8 cellular contexts compared by ENCODE assay signal in genomic region chr2:190534310-190535118, GRCh38. TPM values are rescaled to one million over a fixed set of nuclear protein-coding genes. Genes with fewer than 3 reads are reported as not detected.
DNase-seq lines count a peak whose midpoint lies in the region; ATAC-seq, FAIRE-seq and TF ChIP-seq lines count a peak whose summit lies in the region.

A gene with protein sequence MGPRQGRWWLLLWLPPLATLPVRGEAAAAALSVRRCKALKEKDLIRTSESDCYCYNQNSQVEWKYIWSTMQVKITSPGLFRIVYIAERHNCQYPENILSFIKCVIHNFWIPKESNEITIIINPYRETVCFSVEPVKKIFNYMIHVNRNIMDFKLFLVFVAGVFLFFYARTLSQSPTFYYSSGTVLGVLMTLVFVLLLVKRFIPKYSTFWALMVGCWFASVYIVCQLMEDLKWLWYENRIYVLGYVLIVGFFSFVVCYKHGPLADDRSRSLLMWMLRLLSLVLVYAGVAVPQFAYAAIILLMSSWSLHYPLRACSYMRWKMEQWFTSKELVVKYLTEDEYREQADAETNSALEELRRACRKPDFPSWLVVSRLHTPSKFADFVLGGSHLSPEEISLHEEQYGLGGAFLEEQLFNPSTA (minus strand): TSS chr2:190534722. CDS start chr2:190534655, 67 bp downstream.

- FAIRE-seq in H1 (lab: Jason Lieb, UNC): no peak

- H3K36me3 ChIP-seq in H1 (ENCODE audit: control insufficient read depth in 2 of 4, insufficient read depth in 4 of 4, low read length in 3 of 4) (peaks cover 0 to 3% (median 0%) of the 10 kb centered on the region in 4 experiments; a peak in 1 of 8 replicates), mesendoderm (ENCODE audit: control insufficient read depth, insufficient read depth, low read length) (no peaks in the 10 kb centered on the region)

- H3K27ac ChIP-seq in C4-2B (peak within 1 kb of the TSS; percentile 91), H1 (ENCODE audit: low read depth, low read length) (peak within 1 kb of the TSS; percentile 79; the same call in 1 of the 2 replicates), mesendoderm (ENCODE audit: low read depth, low read length) (peak within 1 kb of the TSS; percentile 75)

- no peak within 1 kb of the TSS; the same call in 1 of the 2 replicates for H2BK5ac ChIP-seq in H1 (ENCODE audit: low read depth, low read length)
- H2BK5ac ChIP-seq in mesendoderm (ENCODE audit: low read length): peak within 1 kb of the TSS; percentile 53

- H3K4me2 ChIP-seq in H1 (ENCODE audit: insufficient read depth in 1 of 2, low read depth in 2 of 2, low read length in 2 of 2) (peak within 1 kb of the TSS; percentile 74 to 95), mesendoderm (ENCODE audit: low read length) (peak within 1 kb of the TSS; percentile 63)

- H3K56ac ChIP-seq in H1 (replicated peaks; ENCODE audit: insufficient read length, low read depth, low read length) (peak within 1 kb of the TSS; percentile 65), mesendoderm (ENCODE audit: low read length) (peak within 1 kb of the TSS; percentile 92)

- peak within 1 kb of the TSS; percentile 45 to 73 (median 68) for H3K4me3 ChIP-seq in H1 (ENCODE audit: extremely low read depth in 1 of 4, insufficient read depth in 2 of 4, low read depth in 3 of 4, low read length in 4 of 4)
- H3K4me3 ChIP-seq in mesendoderm (ENCODE audit: low read length): peak within 1 kb of the TSS; percentile 35

- H3K14ac ChIP-seq in H1 (ENCODE audit: insufficient read length): no peak within 1 kb of the TSS

- H3K9ac ChIP-seq in H1 (replicated peaks in 1 of 4; ENCODE audit: extremely low read depth in 1 of 4, low read depth in 3 of 4, low read length in 3 of 4) (peak within 1 kb of the TSS; percentile 81 to 85 (median 84)), mesendoderm (ENCODE audit: low read length) (peak within 1 kb of the TSS; percentile 88)

- H3K4me1 ChIP-seq in H1 (replicated peaks in 1 of 4; ENCODE audit: control insufficient read depth in 3 of 4, insufficient read depth in 4 of 4, low read length in 3 of 4) (peaks cover 5 to 13% (median 9%) of the 10 kb centered on the region in 4 experiments; a peak in 5 of 7 replicates), mesendoderm (ENCODE audit: control insufficient read depth, low read depth, low read length) (peaks cover 6% of the 10 kb centered on the region)

- H2BK120ac ChIP-seq in H1 (replicated peaks; ENCODE audit: low read depth, low read length) (peak within 1 kb of the TSS; percentile 33), mesendoderm (ENCODE audit: low read depth, low read length) (peak within 1 kb of the TSS; percentile 21)

- peak within 1 kb of the TSS; percentile 90 for H4K5ac ChIP-seq in H1 (ENCODE audit: insufficient read length, low read depth, low read length)
- H4K5ac ChIP-seq in mesendoderm (ENCODE audit: low read length): peak within 1 kb of the TSS; percentile 33

- CTCF ChIA-PET in activated CD8-positive, alpha-beta memory T cell treated with anti-CD3 and anti-CD28 coated beads for 36 hours (lab: Charles Lee): interaction anchor here (1.1 to 2.3 kb wide), 2 partner anchors 128 to 160 kb away, joined by 3 to 6 read pairs; no protein-coding TSS in a partner anchor
- CTCF ChIA-PET in H1 (lab: Charles Lee; ENCODE audit: partially characterized antibody): interaction anchor here (1.1 kb wide), 1 partner anchor 146 kb away, joined by 3 read pairs; no protein-coding TSS in a partner anchor

- no peak within 1 kb of the TSS for H2BK12ac ChIP-seq in H1 (ENCODE audit: low read depth, low read length)

- H2AK5ac ChIP-seq in H1 (ENCODE audit: low read depth, low read length) (peak within 1 kb of the TSS; percentile 17; the same call in 1 of the 2 replicates), mesendoderm (ENCODE audit: low read length) (no peak within 1 kb of the TSS)

- peaks cover 0 to 13% of the 10 kb centered on the region in 2 experiments; a peak in 2 of 4 replicates for H3K9me3 ChIP-seq in H1 (ENCODE audit: insufficient read depth in 2 of 2, low read depth in 1 of 2, low read length in 1 of 2)

- H2BK15ac ChIP-seq in H1 (ENCODE audit: low read length): no peak within 1 kb of the TSS
- H2BK15ac ChIP-seq in mesendoderm (replicated peaks; ENCODE audit: low read depth): no peak within 1 kb of the TSS

- H4K8ac ChIP-seq in H1 (ENCODE audit: extremely low read depth, insufficient read depth, low read length) (peak within 1 kb of the TSS; percentile 94), mesendoderm (ENCODE audit: low read depth, low read length) (no peak within 1 kb of the TSS)

- H3K23me2 ChIP-seq in H1 (ENCODE audit: low read depth, low read length): 0 out of 2 replicates have a peak, but pooled peaks cover 4% of the 10 kb centered on the region

- H4K91ac ChIP-seq in H1 (replicated peaks; ENCODE audit: insufficient read length, low read length): no peak within 1 kb of the TSS

- H3K79me2 ChIP-seq in H1 (ENCODE audit: control insufficient read depth in 1 of 2, insufficient read depth in 2 of 2, low read length in 2 of 2): no peaks in the 10 kb centered on the region
- no peaks in the 10 kb centered on the region for H3K79me2 ChIP-seq in mesendoderm (ENCODE audit: control insufficient read depth, insufficient read depth, low read length)

- H3K23ac ChIP-seq in H1 (ENCODE audit: insufficient read length) (no peak within 1 kb of the TSS), mesendoderm (ENCODE audit: low read length) (peak within 1 kb of the TSS; percentile 74)

- H3K4ac ChIP-seq in H1 (replicated peaks; ENCODE audit: insufficient read length, low read depth, low read length) (no peak within 1 kb of the TSS), mesendoderm (ENCODE audit: low read depth, low read length) (peak within 1 kb of the TSS; percentile 58)

- H3K79me1 ChIP-seq in H1 (ENCODE audit: low read depth, low read length): 0 out of 2 replicates have a peak, but pooled peaks cover 2% of the 10 kb centered on the region
- no peaks in the 10 kb centered on the region for H3K79me1 ChIP-seq in mesendoderm (ENCODE audit: low read length)

- no peaks in the 10 kb centered on the region for H3K27me3 ChIP-seq in H1 (replicated peaks in 1 of 4; ENCODE audit: control insufficient read depth in 3 of 4, extremely low read depth in 1 of 4, insufficient read depth in 3 of 4, low read length in 3 of 4)
- H3K27me3 ChIP-seq in mesendoderm (ENCODE audit: insufficient read depth, low read length, poor library complexity): no peaks in the 10 kb centered on the region

- H2AFZ ChIP-seq in H1 (ENCODE audit: low read length): peak within 1 kb of the TSS; percentile 82

- H2BK20ac ChIP-seq in H1 (ENCODE audit: low read length): no peak within 1 kb of the TSS

- H3K18ac ChIP-seq in H1 (ENCODE audit: extremely low read depth, low read length) (peak within 1 kb of the TSS; percentile 88), mesendoderm (ENCODE audit: low read length) (peak within 1 kb of the TSS; percentile 88)

- TF ChIP-seq EP300 in H1 (IDR thresholded peaks at IDR 0.05; ENCODE audit: borderline replicate concordance in 1 of 2, low read depth in 2 of 2, low read length in 2 of 2): no peak

- no peak for TF ChIP-seq CTCF in C4-2B (conservative IDR thresholded peaks at IDR 0.05)
- TF ChIP-seq CTCF in H1 (IDR thresholded peaks at IDR 0.05; ENCODE audit: control extremely low read depth in 1 of 3, insufficient read depth in 1 of 3, low read depth in 1 of 3, low read length in 3 of 3): no peak

- peak; percentile 77 to 95 for TF ChIP-seq POLR2A in H1 (IDR thresholded peaks at IDR 0.05; ENCODE audit: control extremely low read depth in 1 of 2, low read depth in 2 of 2, low read length in 2 of 2)

- POLR2A ChIA-PET in activated CD8-positive, alpha-beta memory T cell treated with anti-CD3 and anti-CD28 coated beads for 36 hours (lab: Charles Lee): interaction anchor here (0.7 to 2.5 kb wide), 5 partner anchors 14 to 225 kb away, joined by 3 to 7 read pairs (median 6); no protein-coding TSS in a partner anchor
- POLR2A ChIA-PET in H1 (lab: Charles Lee; ENCODE audit: partially characterized antibody): interaction anchor here (0.8 to 1.5 kb wide), 7 partner anchors 10 to 215 kb away, joined by 3 to 5 read pairs (median 4); partner anchors contain the start of gene HIBCH

- 3% methylated on average over 40 of the region's 92 CpGs; no CpG with 5 or more reads in 1 of the 2 experiments for WGBS in H1 (ENCODE audit: extremely low coverage in 1 of 2, insufficient coverage in 1 of 2, insufficient read length in 1 of 2, insufficient replicate concordance in 2 of 2, low coverage in 1 of 2, low lambda C conversion rate in 2 of 2, missing lambda C conversion rate in 1 of 2), 2 experiments
- no CpG with 5 or more reads among the region's 92 CpGs for WGBS in mesendoderm (ENCODE audit: extremely low coverage, insufficient coverage, low lambda C conversion rate)

- DNase-seq in GM19238 (ENCODE audit: insufficient read length, low spot score) (peak; percentile 65), NCI-H82 treated with DMSO at 0.1 percent for 48 hours (lab: John Stamatoyannopoulos, UW; ENCODE audit: unreplicated experiment) (peak; percentile 15), H1 (ENCODE audit: low read depth in 1 of 2, low spot score in 2 of 2) (peak; percentile 46 to 89), mesendoderm (peak; percentile 90)
- peak; percentile 57 to 76 for DNase-seq in stimulated activated CD8-positive, alpha-beta memory T cell treated with anti-CD3 and anti-CD28 coated beads, Interleukin-15, amount 100 ng/mL, for 4 hours (ENCODE audit: low read depth in 2 of 2)

- no peaks in the 10 kb centered on the region for H4K20me1 ChIP-seq in H1 (replicated peaks in 1 of 2; ENCODE audit: control insufficient read depth in 1 of 2, insufficient read depth in 2 of 2, low read length in 2 of 2)

- peak; percentile 75 for ATAC-seq in HG03439 (IDR thresholded peaks at IDR 0.05; ENCODE audit: unreplicated experiment)

- TF ChIP-seq RAD21 in H1 (IDR thresholded peaks at IDR 0.05 in 1 of 2, conservative IDR thresholded peaks at IDR 0.05 in 1 of 2; ENCODE audit: low read depth in 2 of 2, low read length in 2 of 2): peak; percentile 0 to 7; a peak in 1 of 4 replicates

TF ChIP-seq in H1, 55 proteins besides CTCF, POLR2A, EP300 and RAD21 (continues in another document):
- TF ChIP-seq EGR1 (IDR thresholded peaks at IDR 0.05; ENCODE audit: borderline replicate concordance, low read depth, low read length) (0 out of 2 replicates have a peak, but pooled peaks have one; percentile 42), SP1 (IDR thresholded peaks at IDR 0.05; ENCODE audit: low read depth, low read length) (no peak)

RNA-seq across cellular contexts. Expression of the gene that starts here (rescaled TPM):
- total RNA-seq in activated CD8-positive, alpha-beta memory T cell treated with anti-CD3 and anti-CD28 coated beads for 36 hours: 10 to 100 TPM; 15.1 to 16.0 TPM
- 3.6 and 5.3 TPM in 2 replicates for total RNA-seq in H1 (2021; fragmentation: NEBNext Ultra II Directional; extraction: Animal tissue kit (Norgen Biotek cat#: 25700))
- polyA plus RNA-seq in H1 (2011; rRNA removed): 2.0 and 3.1 TPM in 2 replicates
- polyA plus RNA-seq in H1 (2011; cell fraction: cytosol; rRNA removed): 3.8 TPM
- polyA plus RNA-seq in H1 (2011; cell fraction: nucleus; rRNA removed): 1.8 TPM
- polyA plus RNA-seq in H1 (2012, experiment 1 of 2): 2.0 to 3.5 TPM (median 2.8 TPM) in 4 replicates
- polyA plus RNA-seq in H1 (2012, experiment 2 of 2): 0.24 TPM
- polyA plus RNA-seq in H1 (2013, experiment 1 of 2): 2.0 TPM
- 2.3 TPM for polyA plus RNA-seq in H1 (2013, experiment 2 of 2)
- 6.6 and 7.6 TPM in 2 replicates for polyA minus RNA-seq in H1 (2011; rRNA and poly(A)+ RNA removed)
- polyA minus RNA-seq in H1 (2011; cell fraction: cytosol; rRNA and poly(A)+ RNA removed): 3.3 TPM
- 13.8 TPM for polyA minus RNA-seq in H1 (2011; cell fraction: nucleus; rRNA and poly(A)+ RNA removed)
- 2.0 TPM for polyA plus RNA-seq in mesendoderm (2013, experiment 1 of 2)
- polyA plus RNA-seq in mesendoderm (2013, experiment 2 of 2): 2.2 TPM

Comparison
In these comparisons a context has a peak if more than half of its experiments do, and no peak if none do; other contexts are left out.
1. Peak in every context shown above with its lines: DNase-seq, ATAC-seq, H3K4me3 ChIP-seq and H3K27ac ChIP-seq.
2. DNase-seq: peak in every context shown above with its lines; median percentile 90 in mesendoderm; 68 in H1; 66 in stimulated activated CD8-positive, alpha-beta memory T cell treated with anti-CD3 and anti-CD28 coated beads, Interleukin-15, amount 100 ng/mL, for 4 hours; 65 in GM19238; 15 in NCI-H82 treated with DMSO at 0.1 percent for 48 hours.